In the genomic region with DNA sequence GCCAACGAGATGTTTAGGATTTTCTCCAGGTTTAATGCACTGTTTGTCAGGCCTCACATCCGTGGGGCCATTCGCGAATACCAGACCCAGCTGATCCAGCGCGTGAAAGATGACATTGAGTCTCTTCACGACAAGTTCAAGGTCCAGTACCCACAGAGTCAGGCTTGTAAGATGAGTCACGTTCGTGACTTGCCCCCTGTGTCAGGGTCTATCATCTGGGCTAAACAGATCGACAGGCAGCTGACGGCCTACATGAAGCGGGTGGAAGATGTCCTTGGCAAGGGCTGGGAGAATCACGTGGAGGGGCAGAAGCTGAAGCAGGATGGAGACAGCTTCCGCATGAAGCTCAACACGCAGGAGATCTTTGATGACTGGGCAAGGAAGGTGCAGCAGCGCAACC, we compare ENCODE assay signal across 25 cellular contexts.
"Had no signal": no experiment of that assay in that cellular context is flagged by ENCODE, and none has a peak within 500 bp of the region (broad histone marks: within the 10 kb centered on the region; RNA-seq: fewer than 3 reads in every experiment).

No MANE protein-coding gene starts in this region.

- H3K9me3 Mint-ChIP-seq: activated naive CD4-positive, alpha-beta T cell treated with anti-CD3 and anti-CD28 coated beads for 36 hours; activated naive CD8-positive, alpha-beta T cell treated with anti-CD3 and anti-CD28 coated beads for 36 hours; brain; natural killer cell treated with Interleukin-12 subunit alpha and Interleukin-12 subunit beta and Interleukin-15 and Interleukin-18, amount 100 ng/mL, for 72 hours; stimulated activated memory B cell treated with anti-CD40 and anti-IgM and Interleukin-4, amounts not matched to agents 10 μg/mL and 1 μg/mL and 100 μg/mL, for 72 hours had no signal

- FAIRE-seq: frontal cortex, small intestine had no signal

- ATAC-seq: activated CD4-positive, alpha-beta T cell treated with anti-CD3 and anti-CD28 coated beads for 36 hours; mucosa of descending colon; natural killer cell treated with Interleukin-12 subunit alpha and Interleukin-12 subunit beta and Interleukin-15 and Interleukin-18, amount 100 ng/mL, for 72 hours; stimulated activated memory B cell treated with anti-CD40 and anti-IgM and Interleukin-4, amounts not matched to agents 10 μg/mL and 1 μg/mL and 100 μg/mL, for 72 hours had no signal

- H3K4me3 Mint-ChIP-seq: activated CD4-positive, alpha-beta T cell treated with anti-CD3 and anti-CD28 coated beads for 36 hours; activated naive CD4-positive, alpha-beta T cell treated with anti-CD3 and anti-CD28 coated beads for 36 hours; activated naive CD8-positive, alpha-beta T cell treated with anti-CD3 and anti-CD28 coated beads for 36 hours; brain; natural killer cell treated with Interleukin-12 subunit alpha and Interleukin-12 subunit beta and Interleukin-15 and Interleukin-18, amount 100 ng/mL, for 72 hours; stimulated activated memory B cell treated with anti-CD40 and anti-IgM and Interleukin-4, amounts not matched to agents 10 μg/mL and 1 μg/mL and 100 μg/mL, for 72 hours had no signal

- H3K9me3 ChIP-seq: ascending aorta, left ventricle myocardium inferior, mucosa of descending colon, sigmoid colon, stomach, thyroid gland, upper lobe of left lung had no signal

- DNase-seq: activated CD4-positive, alpha-beta T cell treated with anti-CD3 and anti-CD28 coated beads for 36 hours; activated CD4-positive, CD25-positive, alpha-beta regulatory T cell; activated CD8-positive, alpha-beta memory T cell treated with anti-CD3 and anti-CD28 coated beads for 24 hours; activated effector memory CD4-positive, alpha-beta T cell treated with anti-CD3 and anti-CD28 coated beads, Interleukin-2, amount 50 U/mL, for 16 hours; activated naive CD4-positive, alpha-beta T cell treated with anti-CD3 and anti-CD28 coated beads for 36 hours; activated naive CD8-positive, alpha-beta T cell treated with anti-CD3 and anti-CD28 coated beads for 36 hours; caudate nucleus; islet precursor cell; left ventricle myocardium inferior; mucosa of descending colon; sigmoid colon; small intestine; stimulated activated CD4-positive, alpha-beta T cell treated with anti-CD3 and anti-CD28 coated beads, Interleukin-4, amount 100 ng/mL, for 4 hours; stimulated activated CD8-positive, alpha-beta memory T cell treated with anti-CD3 and anti-CD28 coated beads, Interleukin-4, amount 100 ng/mL, for 48 hours; stomach; T-helper 1 cell; thyroid gland; upper lobe of left lung had no signal

- H3K4me1 Mint-ChIP-seq: activated naive CD8-positive, alpha-beta T cell treated with anti-CD3 and anti-CD28 coated beads for 36 hours; brain had no signal

- H3K4me3 ChIP-seq: ascending aorta, left ventricle myocardium inferior, lung, mucosa of descending colon, sigmoid colon, stomach, thyroid gland, upper lobe of left lung had no signal

- H3K27ac Mint-ChIP-seq: activated CD4-positive, alpha-beta T cell treated with anti-CD3 and anti-CD28 coated beads for 36 hours; activated naive CD4-positive, alpha-beta T cell treated with anti-CD3 and anti-CD28 coated beads for 36 hours; activated naive CD8-positive, alpha-beta T cell treated with anti-CD3 and anti-CD28 coated beads for 36 hours; natural killer cell treated with Interleukin-12 subunit alpha and Interleukin-12 subunit beta and Interleukin-15 and Interleukin-18, amount 100 ng/mL, for 72 hours; stimulated activated memory B cell treated with anti-CD40 and anti-IgM and Interleukin-4, amounts not matched to agents 10 μg/mL and 1 μg/mL and 100 μg/mL, for 72 hours had no signal

- H3K4me1 ChIP-seq: ascending aorta had no signal

- H3K27ac ChIP-seq: ascending aorta, epithelial cell of prostate, left ventricle myocardium inferior, sigmoid colon, stomach, thyroid gland, upper lobe of left lung had no signal

- H3K27me3 ChIP-seq: ascending aorta, sigmoid colon, stomach, thyroid gland, upper lobe of left lung had no signal

- H3K27me3 Mint-ChIP-seq: activated CD4-positive, alpha-beta T cell treated with anti-CD3 and anti-CD28 coated beads for 36 hours; activated naive CD8-positive, alpha-beta T cell treated with anti-CD3 and anti-CD28 coated beads for 36 hours; brain; natural killer cell treated with Interleukin-12 subunit alpha and Interleukin-12 subunit beta and Interleukin-15 and Interleukin-18, amount 100 ng/mL, for 72 hours; stimulated activated memory B cell treated with anti-CD40 and anti-IgM and Interleukin-4, amounts not matched to agents 10 μg/mL and 1 μg/mL and 100 μg/mL, for 72 hours had no signal
